ENCODE assay signal across 8 cellular contexts in the genomic region with DNA sequence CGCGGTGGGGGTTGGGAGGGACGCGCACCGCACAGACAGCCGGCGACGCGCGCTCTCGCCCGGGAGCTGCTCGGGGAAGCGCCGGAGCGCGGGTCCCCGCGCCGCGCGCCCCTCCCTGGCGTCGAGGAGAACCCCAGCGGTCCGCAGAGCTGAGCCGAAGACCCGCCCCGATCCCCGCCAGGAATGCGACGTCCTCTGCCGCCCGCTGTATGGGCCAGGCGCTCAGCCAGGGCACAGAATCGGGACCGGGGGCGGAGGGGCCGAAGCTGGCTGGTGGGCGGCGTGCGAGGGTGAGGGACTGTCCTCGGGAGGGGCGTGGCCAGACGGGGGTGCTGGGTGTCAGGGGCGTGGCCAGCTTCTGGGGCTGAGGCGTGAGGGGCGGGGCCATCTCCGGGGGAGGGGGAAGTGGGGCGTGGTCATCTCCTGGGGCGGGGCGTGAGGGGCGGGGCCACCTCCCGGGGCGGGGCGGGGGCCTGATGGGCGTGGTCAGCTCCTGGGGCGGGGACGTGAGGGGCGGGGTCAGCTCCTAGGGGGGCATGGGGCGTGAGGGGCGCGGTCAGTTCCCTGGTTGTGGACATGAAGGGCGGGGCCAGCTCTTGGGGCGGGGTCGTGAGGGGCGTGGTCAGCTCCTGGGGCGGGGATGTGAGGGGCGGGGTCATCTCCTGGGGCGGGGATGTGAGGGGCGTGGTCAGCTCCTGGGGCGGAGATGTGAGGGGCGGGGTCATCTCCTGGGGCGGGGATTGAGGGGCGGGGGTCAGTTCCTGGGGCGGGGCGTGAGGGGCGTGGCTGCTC. TPM values are rescaled to one million over a fixed set of nuclear protein-coding genes. Genes with fewer than 3 reads are reported as not detected.
DNase-seq lines count a peak whose midpoint lies in the region; ATAC-seq, FAIRE-seq and TF ChIP-seq lines count a peak whose summit lies in the region.

No MANE protein-coding gene starts in this region.

- no peak overlapping the region for H3K14ac ChIP-seq in H1 (ENCODE audit: insufficient read length)

- no peaks in the 10 kb centered on the region for H3K36me3 ChIP-seq in H1 (ENCODE audit: control insufficient read depth in 2 of 4, insufficient read depth in 4 of 4, low read length in 3 of 4)
- no peaks in the 10 kb centered on the region for H3K36me3 ChIP-seq in SJCRH30

- H3K9ac ChIP-seq in H1 (replicated peaks in 1 of 4; ENCODE audit: extremely low read depth in 1 of 4, low read depth in 3 of 4, low read length in 3 of 4) = peak overlapping the region in 1 of 4 experiments; percentile 34; a peak in 2 of 7 replicates

- POLR2A ChIA-PET in H1 (lab: Charles Lee; ENCODE audit: partially characterized antibody) = interaction anchor here (0.9 to 1.0 kb wide), 3 partner anchors 15 to 19 kb away, joined by 3 to 4 read pairs (median 3); partner anchors contain the start of gene CLIC3

- H3K79me2 ChIP-seq in H1 (ENCODE audit: control insufficient read depth in 1 of 2, insufficient read depth in 2 of 2, low read length in 2 of 2) = no peaks in the 10 kb centered on the region

- H3K27me3 ChIP-seq in H1 (replicated peaks in 1 of 4; ENCODE audit: control insufficient read depth in 3 of 4, extremely low read depth in 1 of 4, insufficient read depth in 3 of 4, low read length in 3 of 4) = peaks cover 0 to 5% (median 2%) of the 10 kb centered on the region in 4 experiments; a peak in 2 of 7 replicates
- H3K27me3 ChIP-seq in SJCRH30 = peaks cover 6% of the 10 kb centered on the region

- in situ Hi-C loops in Caki2 (cut with HindIII; ENCODE audit: low pct_unique_long_range_greater_than_20kb, low sequenced_read_pairs) = no loop called here

- no peak overlapping the region for H4K91ac ChIP-seq in H1 (replicated peaks; ENCODE audit: insufficient read length, low read length)

- H3K4ac ChIP-seq in H1 (replicated peaks; ENCODE audit: insufficient read length, low read depth, low read length) = peak overlapping the region; percentile 38

- H2AK5ac ChIP-seq in H1 (ENCODE audit: low read depth, low read length) = no peak overlapping the region

- no peak overlapping the region for H2AFZ ChIP-seq in H1 (ENCODE audit: low read length)

- peak overlapping the region; percentile 78 for H3K18ac ChIP-seq in H1 (ENCODE audit: extremely low read depth, low read length)

- no peak for TF ChIP-seq RAD21 in H1 (IDR thresholded peaks at IDR 0.05 in 1 of 2, conservative IDR thresholded peaks at IDR 0.05 in 1 of 2; ENCODE audit: low read depth in 2 of 2, low read length in 2 of 2)

- no peak overlapping the region for H3K56ac ChIP-seq in H1 (replicated peaks; ENCODE audit: insufficient read length, low read depth, low read length)

- H4K20me1 ChIP-seq in H1 (replicated peaks in 1 of 2; ENCODE audit: control insufficient read depth in 1 of 2, insufficient read depth in 2 of 2, low read length in 2 of 2) = peaks cover 0 to 2% of the 10 kb centered on the region in 2 experiments

- no peaks in the 10 kb centered on the region for H3K9me3 Mint-ChIP-seq in memory B cell

- H4K5ac ChIP-seq in H1 (ENCODE audit: insufficient read length, low read depth, low read length) = no peak overlapping the region

- H3K4me3 ChIP-seq in H1 (ENCODE audit: extremely low read depth in 1 of 4, insufficient read depth in 2 of 4, low read depth in 3 of 4, low read length in 4 of 4) (peak overlapping the region; percentile 43 to 73 (median 52)), SJCRH30 (no peak overlapping the region)

- H3K27me3 Mint-ChIP-seq in memory B cell = peaks cover 11% of the 10 kb centered on the region

- DNase-seq in Caki2 (ENCODE audit: low read depth) = peak; percentile 59
- peak; percentile 77 for DNase-seq in NCI-H2171 (lab: John Stamatoyannopoulos, UW)
- DNase-seq in activated CD8-positive, alpha-beta memory T cell treated with anti-CD3 and anti-CD28 coated beads, Interleukin-2, amount 50 U/mL, for 1 hour (ENCODE audit: extremely low read depth) = peak; percentile 40
- peak; percentile 68 to 98 for DNase-seq in H1 (ENCODE audit: low read depth in 1 of 2, low spot score in 2 of 2)
- peak in 1 of 2 donors; percentile 67 for DNase-seq in memory B cell (ENCODE audit: low spot score in 2 of 2)
- DNase-seq in stimulated activated CD8-positive, alpha-beta memory T cell treated with anti-CD3 and anti-CD28 coated beads, Interleukin-15, amount 100 ng/mL, for 1 hour (ENCODE audit: low read depth) = peak; percentile 55
- no peak for DNase-seq in SJCRH30

- H4K8ac ChIP-seq in H1 (ENCODE audit: extremely low read depth, insufficient read depth, low read length) = peak overlapping the region; percentile 25; the same call in 1 of the 2 replicates

- H3K79me1 ChIP-seq in H1 (ENCODE audit: low read depth, low read length) = no peaks in the 10 kb centered on the region

- no peak overlapping the region for H3K23ac ChIP-seq in H1 (ENCODE audit: insufficient read length)

- no peak overlapping the region for H3K4me3 Mint-ChIP-seq in memory B cell

- no peak for FAIRE-seq in H1 (lab: Jason Lieb, UNC)

- H3K4me1 ChIP-seq in H1 (replicated peaks in 1 of 4; ENCODE audit: control insufficient read depth in 3 of 4, insufficient read depth in 4 of 4, low read length in 3 of 4) = peaks cover 0 to 12% (median 5%) of the 10 kb centered on the region in 4 experiments; a peak in 5 of 7 replicates
- H3K4me1 ChIP-seq in SJCRH30 = peaks cover 24% of the 10 kb centered on the region

- peak overlapping the region; percentile 80; the same call in 1 of the 2 replicates for H2BK12ac ChIP-seq in H1 (ENCODE audit: low read depth, low read length)

- H3K27ac Mint-ChIP-seq in memory B cell = no peak overlapping the region

- peaks cover 8% of the 10 kb centered on the region; the same call in 1 of the 2 replicates for H3K23me2 ChIP-seq in H1 (ENCODE audit: low read depth, low read length)

- no peak overlapping the region for H2BK20ac ChIP-seq in H1 (ENCODE audit: low read length)

- CTCF ChIA-PET in H1 (lab: Charles Lee; ENCODE audit: partially characterized antibody) = interaction anchor here (0.6 to 5.6 kb wide), 12 partner anchors 10 to 171 kb away, joined by 3 to 41 read pairs (median 5); partner anchors contain the start of gene PAXX

- WGBS in H1 (ENCODE audit: extremely low coverage in 1 of 2, insufficient coverage in 1 of 2, insufficient read length in 1 of 2, insufficient replicate concordance in 2 of 2, low coverage in 1 of 2, low lambda C conversion rate in 2 of 2, missing lambda C conversion rate in 1 of 2), 2 experiments = 3% methylated on average over 18 of the region's 78 CpGs; no CpG with 5 or more reads in 1 of the 2 experiments

- no peak overlapping the region for H2BK15ac ChIP-seq in H1 (ENCODE audit: low read length)

- TF ChIP-seq POLR2A in H1 (IDR thresholded peaks at IDR 0.05; ENCODE audit: control extremely low read depth in 1 of 2, low read depth in 2 of 2, low read length in 2 of 2) = no peak

- H3K36me3 Mint-ChIP-seq in memory B cell = no peaks in the 10 kb centered on the region

- H3K27ac ChIP-seq in H1 (ENCODE audit: low read depth, low read length) (no peak overlapping the region), SJCRH30 (no peak overlapping the region)

- no peak overlapping the region for H2BK120ac ChIP-seq in H1 (replicated peaks; ENCODE audit: low read depth, low read length)

- ATAC-seq in memory B cell (ENCODE audit: low read depth) (peak; percentile 53), GM18519 (IDR thresholded peaks at IDR 0.05; ENCODE audit: low FRiP score, unreplicated experiment) (no peak)

- H3K4me2 ChIP-seq in H1 (ENCODE audit: insufficient read depth in 1 of 2, low read depth in 2 of 2, low read length in 2 of 2) = peak overlapping the region; percentile 69 to 91

- H3K4me1 Mint-ChIP-seq in memory B cell = no peaks in the 10 kb centered on the region

- no peak overlapping the region; the same call in 1 of the 2 replicates for H2BK5ac ChIP-seq in H1 (ENCODE audit: low read depth, low read length)

- no peak for TF ChIP-seq EP300 in H1 (IDR thresholded peaks at IDR 0.05; ENCODE audit: borderline replicate concordance in 1 of 2, low read depth in 2 of 2, low read length in 2 of 2)

- H3K9me3 ChIP-seq in H1 (ENCODE audit: insufficient read depth in 2 of 2, low read depth in 1 of 2, low read length in 1 of 2) = no peaks in the 10 kb centered on the region
- no peaks in the 10 kb centered on the region for H3K9me3 ChIP-seq in SJCRH30 (replicated peaks)

- TF ChIP-seq CTCF in H1 (IDR thresholded peaks at IDR 0.05; ENCODE audit: control extremely low read depth in 1 of 3, insufficient read depth in 1 of 3, low read depth in 1 of 3, low read length in 3 of 3) = no peak

RNA-seq across cellular contexts. Expression of gene PTGDS, which starts 1.0 kb away (rescaled TPM):
- not detected in 2 replicates for total RNA-seq in Caki2 (2014; rRNA removed; shearing (Covaris generic); ENCODE audit: low replicate concordance)
- 2.2 and 2.3 TPM in 2 replicates for total RNA-seq in H1 (2021; fragmentation: NEBNext Ultra II Directional; extraction: Animal tissue kit (Norgen Biotek cat#: 25700))
- polyA plus RNA-seq in H1 (2011; rRNA removed) = 1.7 and 2.5 TPM in 2 replicates
- 1.1 TPM for polyA plus RNA-seq in H1 (2011; cell fraction: cytosol; rRNA removed)
- polyA plus RNA-seq in H1 (2011; cell fraction: nucleus; rRNA removed) = 6.2 TPM
- polyA plus RNA-seq in H1 (2012, experiment 1 of 2) = 0.66 to 1.3 TPM (median 0.98 TPM) in 4 replicates
- 1.4 TPM for polyA plus RNA-seq in H1 (2012, experiment 2 of 2)
- 1.4 TPM for polyA plus RNA-seq in H1 (2013, experiment 1 of 2)
- 2.0 TPM for polyA plus RNA-seq in H1 (2013, experiment 2 of 2)
- 0.54 TPM in 1 of 2 replicates, not detected in the other for polyA minus RNA-seq in H1 (2011; rRNA and poly(A)+ RNA removed)
- polyA minus RNA-seq in H1 (2011; cell fraction: cytosol; rRNA and poly(A)+ RNA removed) = not detected
- 1.9 TPM for polyA minus RNA-seq in H1 (2011; cell fraction: nucleus; rRNA and poly(A)+ RNA removed)
- total RNA-seq in SJCRH30 (2014; rRNA removed; shearing (Covaris generic)) = not detected in 2 replicates

RNA-seq across cellular contexts. Expression of gene LCNL1, which starts 4.5 kb away (rescaled TPM):
- total RNA-seq in Caki2 (2014; rRNA removed; shearing (Covaris generic); ENCODE audit: low replicate concordance) = not detected in 2 replicates
- total RNA-seq in H1 (2021; fragmentation: NEBNext Ultra II Directional; extraction: Animal tissue kit (Norgen Biotek cat#: 25700)) = 0.15 TPM in 1 of 2 replicates, not detected in the other
- polyA plus RNA-seq in H1 (2011; rRNA removed) = 0.11 and 0.35 TPM in 2 replicates
- polyA plus RNA-seq in H1 (2011; cell fraction: cytosol; rRNA removed) = 0.21 TPM
- 1.5 TPM for polyA plus RNA-seq in H1 (2011; cell fraction: nucleus; rRNA removed)
- polyA plus RNA-seq in H1 (2012, experiment 1 of 2) = 0.07 TPM in 1 of 4 replicates, not detected in the others
- 0.13 TPM for polyA plus RNA-seq in H1 (2012, experiment 2 of 2)
- 0.18 TPM for polyA plus RNA-seq in H1 (2013, experiment 1 of 2)
- 0.06 TPM for polyA plus RNA-seq in H1 (2013, experiment 2 of 2)
- 0.25 TPM in 1 of 2 replicates, not detected in the other for polyA minus RNA-seq in H1 (2011; rRNA and poly(A)+ RNA removed)
- polyA minus RNA-seq in H1 (2011; cell fraction: cytosol; rRNA and poly(A)+ RNA removed) = not detected
- 1.00 TPM for polyA minus RNA-seq in H1 (2011; cell fraction: nucleus; rRNA and poly(A)+ RNA removed)
- total RNA-seq in SJCRH30 (2014; rRNA removed; shearing (Covaris generic)) = not detected in 2 replicates

RNA-seq across cellular contexts. Expression of gene PAXX, which starts 14.0 kb away (rescaled TPM):
- total RNA-seq in Caki2 (2014; rRNA removed; shearing (Covaris generic); ENCODE audit: low replicate concordance) = 129 and 137 TPM in 2 replicates
- total RNA-seq in H1 (2021; fragmentation: NEBNext Ultra II Directional; extraction: Animal tissue kit (Norgen Biotek cat#: 25700)) = 40.8 and 43.4 TPM in 2 replicates
- 45.9 and 56.8 TPM in 2 replicates for polyA plus RNA-seq in H1 (2011; rRNA removed)
- polyA plus RNA-seq in H1 (2011; cell fraction: cytosol; rRNA removed) = 44.8 TPM
- polyA plus RNA-seq in H1 (2011; cell fraction: nucleus; rRNA removed) = 87.4 TPM
- 16.8 to 35.4 TPM (median 32.7 TPM) in 4 replicates for polyA plus RNA-seq in H1 (2012, experiment 1 of 2)
- polyA plus RNA-seq in H1 (2012, experiment 2 of 2) = 35.7 TPM
- 42.4 TPM for polyA plus RNA-seq in H1 (2013, experiment 1 of 2)
- polyA plus RNA-seq in H1 (2013, experiment 2 of 2) = 42.4 TPM
- 1.9 and 2.3 TPM in 2 replicates for polyA minus RNA-seq in H1 (2011; rRNA and poly(A)+ RNA removed)
- 9.8 TPM for polyA minus RNA-seq in H1 (2011; cell fraction: cytosol; rRNA and poly(A)+ RNA removed)
- 24.2 TPM for polyA minus RNA-seq in H1 (2011; cell fraction: nucleus; rRNA and poly(A)+ RNA removed)
- total RNA-seq in SJCRH30 (2014; rRNA removed; shearing (Covaris generic)) = 25.9 and 27.8 TPM in 2 replicates

RNA-seq across cellular contexts. Expression of gene CLIC3, which starts 18.1 kb away (rescaled TPM):
- total RNA-seq in Caki2 (2014; rRNA removed; shearing (Covaris generic); ENCODE audit: low replicate concordance) = not detected in 2 replicates
- not detected in 2 replicates for total RNA-seq in H1 (2021; fragmentation: NEBNext Ultra II Directional; extraction: Animal tissue kit (Norgen Biotek cat#: 25700))
- 0.12 and 0.33 TPM in 2 replicates for polyA plus RNA-seq in H1 (2011; rRNA removed)
- polyA plus RNA-seq in H1 (2011; cell fraction: cytosol; rRNA removed) = 0.18 TPM
- polyA plus RNA-seq in H1 (2011; cell fraction: nucleus; rRNA removed) = 0.17 TPM
- polyA plus RNA-seq in H1 (2012, experiment 1 of 2) = not detected in 4 replicates
- polyA plus RNA-seq in H1 (2012, experiment 2 of 2) = 0.26 TPM
- polyA plus RNA-seq in H1 (2013, experiment 1 of 2) = 0.20 TPM
- polyA plus RNA-seq in H1 (2013, experiment 2 of 2) = 0.29 TPM
- polyA minus RNA-seq in H1 (2011; rRNA and poly(A)+ RNA removed) = not detected in 2 replicates
- not detected for polyA minus RNA-seq in H1 (2011; cell fraction: cytosol; rRNA and poly(A)+ RNA removed)
- 1.2 TPM for polyA minus RNA-seq in H1 (2011; cell fraction: nucleus; rRNA and poly(A)+ RNA removed)
- 0.28 and 0.55 TPM in 2 replicates for total RNA-seq in SJCRH30 (2014; rRNA removed; shearing (Covaris generic))

RNA-seq across cellular contexts. Expression of gene LCN12, which starts 26.2 kb away (rescaled TPM):
- total RNA-seq in Caki2 (2014; rRNA removed; shearing (Covaris generic); ENCODE audit: low replicate concordance) = not detected in 2 replicates
- total RNA-seq in H1 (2021; fragmentation: NEBNext Ultra II Directional; extraction: Animal tissue kit (Norgen Biotek cat#: 25700)) = 1.5 and 1.7 TPM in 2 replicates
- 1.1 and 2.1 TPM in 2 replicates for polyA plus RNA-seq in H1 (2011; rRNA removed)
- polyA plus RNA-seq in H1 (2011; cell fraction: cytosol; rRNA removed) = 1.2 TPM
- polyA plus RNA-seq in H1 (2011; cell fraction: nucleus; rRNA removed) = 20.2 TPM
- polyA plus RNA-seq in H1 (2012, experiment 1 of 2) = 0.91 to 2.5 TPM (median 1.7 TPM) in 4 replicates
- 0.35 TPM for polyA plus RNA-seq in H1 (2012, experiment 2 of 2)
- 0.43 TPM for polyA plus RNA-seq in H1 (2013, experiment 1 of 2)
- 0.39 TPM for polyA plus RNA-seq in H1 (2013, experiment 2 of 2)
- polyA minus RNA-seq in H1 (2011; rRNA and poly(A)+ RNA removed) = 0.12 and 1.3 TPM in 2 replicates
- not detected for polyA minus RNA-seq in H1 (2011; cell fraction: cytosol; rRNA and poly(A)+ RNA removed)
- polyA minus RNA-seq in H1 (2011; cell fraction: nucleus; rRNA and poly(A)+ RNA removed) = 0.40 TPM
- total RNA-seq in SJCRH30 (2014; rRNA removed; shearing (Covaris generic)) = not detected in 2 replicates

Comparison
In these comparisons a context has a peak if more than half of its experiments do, and no peak if none do; other contexts are left out.
1. DNase-seq: peak in Caki2 (single experiment), NCI-H2171 (single experiment), activated CD8-positive, alpha-beta memory T cell treated with anti-CD3 and anti-CD28 coated beads, Interleukin-2, amount 50 U/mL, for 1 hour (single experiment), H1 (2 of 2) and stimulated activated CD8-positive, alpha-beta memory T cell treated with anti-CD3 and anti-CD28 coated beads, Interleukin-15, amount 100 ng/mL, for 1 hour (single experiment); none in SJCRH30 (0 of 2).